ENCODE assay signal across 9 cellular contexts in genomic region chr20:58850693-58851174, GRCh38. TPM values are rescaled to one million over a fixed set of nuclear protein-coding genes. Genes with fewer than 3 reads are reported as not detected.
DNase-seq lines count a peak whose midpoint lies in the region; ATAC-seq and TF ChIP-seq lines count a peak whose summit lies in the region.
"Had no signal": no experiment of that assay in that cellular context is flagged by ENCODE, and none has a peak within 500 bp of the region (broad histone marks: within the 10 kb centered on the region; RNA-seq: fewer than 3 reads in every experiment).

Gene GNAS-AS1, minus strand, starts transcription at chr20:58850902.

- TF ChIP-seq CTCF in GM06990 (IDR thresholded peaks at IDR 0.05; ENCODE audit: insufficient read depth, low read length, poor library complexity, severe bottlenecking) (peak; percentile 8), epithelial cell of proximal tubule (conservative IDR thresholded peaks at IDR 0.05; ENCODE audit: low read depth, low read length) (no peak), PC-3 (conservative IDR thresholded peaks at IDR 0.05; ENCODE audit: low read depth, low read length) (no peak)

- H3K4me1 ChIP-seq in muscle layer of colon (ENCODE audit: insufficient read depth, low read length) (peaks cover 5% of the 10 kb centered on the region), PC-3 (ENCODE audit: insufficient read depth, low read length) (no peaks in the 10 kb centered on the region)

- no peak for ATAC-seq in PC-3

- H3K9me3 ChIP-seq in muscle layer of colon (ENCODE audit: low read length) (no peaks in the 10 kb centered on the region), PC-3 (ENCODE audit: low read length) (no peaks in the 10 kb centered on the region)

- H3K27ac ChIP-seq in muscle layer of colon (ENCODE audit: low read depth, low read length): no peak within 1 kb of the TSS
- H3K27ac ChIP-seq in PC-3 (ENCODE audit: low read length): no peak within 1 kb of the TSS

- no peaks in the 10 kb centered on the region for H3F3A ChIP-seq in PC-3 (ENCODE audit: low read length, unreplicated experiment)

- BruUV-seq in PC-3 (replicated peaks; lab: Mats Ljungman, UMichigan): no TSS peak

- H3K9me2 ChIP-seq in PC-3 (replicated peaks; ENCODE audit: low read length): no peaks in the 10 kb centered on the region

- peak within 1 kb of the TSS; percentile 74 for H3K4me3 ChIP-seq in GM06990 (replicated peaks; ENCODE audit: low read depth, low read length)
- H3K4me3 ChIP-seq in epithelial cell of proximal tubule (ENCODE audit: low read depth, low read length): peak within 1 kb of the TSS; percentile 76
- H3K4me3 ChIP-seq in muscle layer of colon (ENCODE audit: low read depth in 1 of 2, low read length in 2 of 2): peak within 1 kb of the TSS; percentile 29 to 63
- no peak within 1 kb of the TSS for H3K4me3 ChIP-seq in PC-3 (ENCODE audit: low read length)

- no peaks in the 10 kb centered on the region for H3K79me2 ChIP-seq in PC-3 (ENCODE audit: low read length)

- H3K36me3 ChIP-seq in GM06990 (ENCODE audit: control insufficient read depth, insufficient read depth, low read length) (no peaks in the 10 kb centered on the region), muscle layer of colon (ENCODE audit: insufficient read depth, low read length) (no peaks in the 10 kb centered on the region), PC-3 (ENCODE audit: low read depth, low read length) (no peaks in the 10 kb centered on the region)

- no peaks in the 10 kb centered on the region; the same call in 1 of the 2 replicates for H3K27me3 ChIP-seq in GM06990 (replicated peaks; ENCODE audit: control insufficient read depth, insufficient read depth, low read length)
- peaks cover 4 to 43% of the 10 kb centered on the region in 2 donors for H3K27me3 ChIP-seq in muscle layer of colon (ENCODE audit: control insufficient read depth in 1 of 2, insufficient read depth in 2 of 2, low read length in 2 of 2)
- H3K27me3 ChIP-seq in PC-3 (ENCODE audit: low read length): peaks cover 37% of the 10 kb centered on the region

- H2AFZ ChIP-seq in PC-3 (ENCODE audit: low read length): no peak within 1 kb of the TSS

- H3K9ac ChIP-seq in muscle layer of colon (ENCODE audit: low read length) (no peak within 1 kb of the TSS), PC-3 (ENCODE audit: low read length) (no peak within 1 kb of the TSS)

- H3K4me2 ChIP-seq in PC-3 (ENCODE audit: low read length): no peak within 1 kb of the TSS

- POLR2A ChIA-PET in PC-3 (lab: Charles Lee; ENCODE audit: unreplicated experiment): no interaction called here

- intact Hi-C loops in PC-3 (cut with micrococcal nuclease): no loop called here

- CTCF ChIA-PET in PC-3 (lab: Charles Lee): no interaction called here

- DNase-seq in GM06990 (ENCODE audit: extremely low read depth, insufficient read length) (peak; percentile 88), HCEC 1CT (peak; percentile 75), NCI-H2196 (lab: John Stamatoyannopoulos, UW; ENCODE audit: unreplicated experiment) (peak; percentile 81), epithelial cell of proximal tubule (ENCODE audit: low read depth) (peak; percentile 22), PC-3 (no peak)
- DNase-seq in activated CD8-positive, alpha-beta memory T cell treated with anti-CD3 and anti-CD28 coated beads, Interleukin-2, amount 50 U/mL, for 24 hours (ENCODE audit: extremely low read depth): peak; percentile 56
- peak; percentile 44 to 56 for DNase-seq in stimulated activated CD8-positive, alpha-beta memory T cell treated with anti-CD3 and anti-CD28 coated beads, Interleukin-7, amount 100 ng/mL, for 1 hour (ENCODE audit: low read depth in 2 of 2)

- no peaks in the 10 kb centered on the region for H4K20me1 ChIP-seq in PC-3 (ENCODE audit: low read length)

RNA-seq across cellular contexts. Expression of gene GNAS-AS1, which starts in this region (rescaled TPM):
- total RNA-seq in epithelial cell of proximal tubule: 0.35 and 0.51 TPM in 2 replicates
- total RNA-seq in PC-3 (2014; rRNA removed): 0.11 TPM in 1 of 2 replicates, not detected in the other
- total RNA-seq: glomerular endothelial cell had no signal

Comparison
In these comparisons a context has a peak if more than half of its experiments do, and no peak if none do; other contexts are left out.
1. Peak in DNase-seq and H3K4me3 ChIP-seq in epithelial cell of proximal tubule; RNA of the gene not detected or under 1 TPM.